In the genomic region with DNA sequence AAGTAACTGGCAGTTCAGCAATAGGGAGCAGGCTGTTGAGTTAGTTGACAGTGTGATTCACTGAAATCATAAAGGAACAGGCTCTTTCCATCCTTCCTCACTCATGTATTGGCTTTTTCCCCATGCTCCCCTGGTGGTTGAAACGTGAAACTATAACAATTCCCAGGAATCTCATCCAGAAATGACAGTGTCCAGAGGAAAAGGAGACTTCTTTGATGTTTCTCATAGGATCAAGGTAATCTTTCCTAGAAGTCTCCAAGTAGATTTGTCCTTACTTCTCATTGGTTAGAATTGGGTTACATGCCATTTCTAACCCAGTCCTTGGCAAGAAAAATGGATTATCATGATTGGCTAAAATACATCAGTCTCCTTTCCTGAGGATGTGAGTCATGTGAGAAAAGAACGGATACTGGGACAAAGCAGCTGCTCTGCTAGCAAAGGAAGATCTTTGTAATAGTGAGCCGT, we compare ENCODE assay signal across 9 cellular contexts. TPM values are rescaled to one million over a fixed set of nuclear protein-coding genes. Genes with fewer than 3 reads are reported as not detected.
DNase-seq lines count a peak whose midpoint lies in the region; ATAC-seq, FAIRE-seq and TF ChIP-seq lines count a peak whose summit lies in the region.
"Had no signal": no experiment of that assay in that cellular context is flagged by ENCODE, and none has a peak within 500 bp of the region (broad histone marks: within the 10 kb centered on the region; RNA-seq: fewer than 3 reads in every experiment).

No MANE protein-coding gene starts in this region.

- H3K9ac ChIP-seq in endothelial cell of umbilical vein (replicated peaks; ENCODE audit: extremely low read depth, insufficient read depth, low read length): peak overlapping the region; percentile 43

- H3K9me1 ChIP-seq in endothelial cell of umbilical vein (replicated peaks; ENCODE audit: control insufficient read depth, extremely low read depth, insufficient read depth, low read length): no peaks in the 10 kb centered on the region

- CTCF ChIA-PET in Calu3 (lab: Charles Lee) (no interaction called here), endothelial cell of umbilical vein (lab: Charles Lee) (interaction anchor here (1.1 to 2.2 kb wide), 5 partner anchors 10 to 69 kb away, joined by 5 to 11 read pairs (median 7); partner anchors contain the start of genes ADORA2B, TTC19 and ZSWIM7)

- no peak overlapping the region for H3K4me3 Mint-ChIP-seq in Calu3 (ENCODE audit: low read depth, unreplicated experiment)
- no peak overlapping the region for H3K4me3 Mint-ChIP-seq in nephron progenitor cell
- H3K4me3 Mint-ChIP-seq: T-helper 1 cell treated with Interleukin-12 subunit alpha and Interleukin-12 subunit beta and Interleukin-4 antibody, amounts not matched to agents 30 μg/mL and 1 μg/mL, for 36 hours had no signal

- POLR2A ChIA-PET in endothelial cell of umbilical vein (lab: Charles Lee): interaction anchor here (0.5 to 1.8 kb wide), 5 partner anchors 12 to 367 kb away, joined by 3 to 5 read pairs (median 3); partner anchors contain the start of genes TTC19, UBB and ZSWIM7

- peaks cover 34% of the 10 kb centered on the region for H3K4me1 ChIP-seq in endothelial cell of umbilical vein (ENCODE audit: control insufficient read depth, extremely low read depth, insufficient read depth, low read length)

- peak; percentile 3 for TF ChIP-seq POLR2A in endothelial cell of umbilical vein (IDR thresholded peaks at IDR 0.05; ENCODE audit: low read depth, low read length)

- dilution Hi-C loops in endothelial cell of umbilical vein (cut with MboI; ENCODE audit: extremely low pct_ligation_motif_present, low sequenced_read_pairs): no loop called here

- no peak overlapping the region for H2AFZ ChIP-seq in endothelial cell of umbilical vein (ENCODE audit: low read depth, low read length)

- no peaks in the 10 kb centered on the region for H4K20me1 ChIP-seq in endothelial cell of umbilical vein (replicated peaks; ENCODE audit: control insufficient read depth, extremely low read depth, insufficient read depth, low read length)

- H3K4me2 ChIP-seq in endothelial cell of umbilical vein (ENCODE audit: insufficient read depth, low read length): peak overlapping the region; percentile 83

- BruUV-seq in Calu3 (replicated peaks; lab: Mats Ljungman, UMichigan): no TSS peak
- BruUV-seq in endothelial cell of umbilical vein (replicated peaks; lab: Mats Ljungman, UMichigan): no TSS peak

- peak; percentile 24 for TF ChIP-seq CTCF in Calu3 (IDR thresholded peaks at IDR 0.05; ENCODE audit: unreplicated experiment)
- peak; percentile 53 to 54 for TF ChIP-seq CTCF in endothelial cell of umbilical vein (IDR thresholded peaks at IDR 0.05; ENCODE audit: extremely low read depth in 1 of 2, insufficient read depth in 1 of 2, low read depth in 1 of 2, low read length in 2 of 2)
- TF ChIP-seq CTCF in nephron progenitor cell (IDR thresholded peaks at IDR 0.05): peak; percentile 46

- ATAC-seq in GM21381 (IDR thresholded peaks at IDR 0.05; ENCODE audit: unreplicated experiment) (no peak), HG02973 (IDR thresholded peaks at IDR 0.05; ENCODE audit: unreplicated experiment) (no peak), HG02623 (IDR thresholded peaks at IDR 0.05; ENCODE audit: unreplicated experiment) (no peak), GM19467 (IDR thresholded peaks at IDR 0.05; ENCODE audit: unreplicated experiment) (no peak)

- H3K27me3 ChIP-seq in endothelial cell of umbilical vein (ENCODE audit: control insufficient read depth in 2 of 2, insufficient read depth in 2 of 2, low read length in 2 of 2): no peaks in the 10 kb centered on the region

- H3K27ac ChIP-seq in endothelial cell of umbilical vein (ENCODE audit: insufficient read depth, low read depth, low read length): peak overlapping the region; percentile 84

- H3K27me3 Mint-ChIP-seq in Calu3 (ENCODE audit: unreplicated experiment) (no peaks in the 10 kb centered on the region), nephron progenitor cell (ENCODE audit: low read depth, poor library complexity) (no peaks in the 10 kb centered on the region)

- DNase-seq in Calu3 (no peak), NCI-H2227 treated with DMSO at 0.1 percent for 48 hours (lab: John Stamatoyannopoulos, UW) (peak; percentile 8), endothelial cell of umbilical vein (ENCODE audit: low read depth, low spot score) (peak; percentile 95), nephron progenitor cell (no peak)

- H3K4me3 ChIP-seq in endothelial cell of umbilical vein (replicated peaks in 1 of 3; ENCODE audit: insufficient read depth in 1 of 3, low read depth in 1 of 3, low read length in 3 of 3): no peak overlapping the region

- peaks cover 0 to 20% of the 10 kb centered on the region in 2 experiments for H3K36me3 ChIP-seq in endothelial cell of umbilical vein (ENCODE audit: control insufficient read depth in 2 of 2, extremely low read depth in 1 of 2, insufficient read depth in 2 of 2, low read length in 2 of 2)

- FAIRE-seq in endothelial cell of umbilical vein (lab: Jason Lieb, UNC): peak; percentile 80

- intact Hi-C loops in Calu3 (cut with micrococcal nuclease; ENCODE audit: unreplicated experiment): no loop called here
- intact Hi-C loops in endothelial cell of umbilical vein (cut with micrococcal nuclease): no loop called here

- H3K27ac Mint-ChIP-seq in Calu3 (ENCODE audit: unreplicated experiment): no peak overlapping the region
- H3K27ac Mint-ChIP-seq in nephron progenitor cell: no peak overlapping the region
- H3K27ac Mint-ChIP-seq: T-helper 1 cell treated with Interleukin-12 subunit alpha and Interleukin-12 subunit beta and Interleukin-4 antibody, amounts not matched to agents 30 μg/mL and 1 μg/mL, for 36 hours had no signal

- H3K9me3 ChIP-seq in endothelial cell of umbilical vein (replicated peaks; ENCODE audit: control insufficient read depth, insufficient read depth, low read length): no peaks in the 10 kb centered on the region

- H3K4me1 Mint-ChIP-seq in Calu3 (ENCODE audit: low read depth, unreplicated experiment) (peaks cover 8% of the 10 kb centered on the region), nephron progenitor cell (no peaks in the 10 kb centered on the region)

- H3K79me2 ChIP-seq in endothelial cell of umbilical vein (ENCODE audit: control insufficient read depth, insufficient read depth, low read length): peaks cover 46% of the 10 kb centered on the region

- H3K9me3 Mint-ChIP-seq in Calu3 (ENCODE audit: low read depth, unreplicated experiment): no peaks in the 10 kb centered on the region
- H3K9me3 Mint-ChIP-seq in nephron progenitor cell: no peaks in the 10 kb centered on the region
- H3K9me3 Mint-ChIP-seq: T-helper 1 cell treated with Interleukin-12 subunit alpha and Interleukin-12 subunit beta and Interleukin-4 antibody, amounts not matched to agents 30 μg/mL and 1 μg/mL, for 36 hours had no signal

- peaks cover 38% of the 10 kb centered on the region for H3K36me3 Mint-ChIP-seq in Calu3 (ENCODE audit: insufficient read depth, unreplicated experiment)
- peaks cover 65% of the 10 kb centered on the region for H3K36me3 Mint-ChIP-seq in nephron progenitor cell (ENCODE audit: low read depth)

TF ChIP-seq in endothelial cell of umbilical vein, 7 proteins besides CTCF, POLR2A, EP300 and RAD21:
- TF ChIP-seq EZH2 (IDR thresholded peaks at IDR 0.05; ENCODE audit: borderline replicate concordance, low read depth, low read length, severe bottlenecking) (no peak), MYC (IDR thresholded peaks at IDR 0.05; ENCODE audit: low read depth, low read length) (no peak), JUN (IDR thresholded peaks at IDR 0.05; ENCODE audit: borderline replicate concordance, insufficient read depth, insufficient read length, low read depth) (peak; percentile 90), FOS (IDR thresholded peaks at IDR 0.05; ENCODE audit: borderline replicate concordance, insufficient read depth, low read length) (peak; percentile 81), MAX (IDR thresholded peaks at IDR 0.05; ENCODE audit: insufficient read depth, insufficient read length) (no peak), GATA2 (IDR thresholded peaks at IDR 0.05; ENCODE audit: insufficient read depth, insufficient read length, low read depth, low read length) (no peak), POLR2AphosphoS5 (IDR thresholded peaks at IDR 0.05; ENCODE audit: insufficient read depth, low read depth, low read length) (peak; percentile 35)

RNA-seq across cellular contexts. Expression of gene TTC19, which starts 14.4 kb away (rescaled TPM):
- 30.3 and 31.6 TPM in 2 replicates for total RNA-seq in Calu3 (2022)
- 32.8 and 33.3 TPM in 2 replicates for total RNA-seq in endothelial cell of umbilical vein
- polyA plus RNA-seq in endothelial cell of umbilical vein: 7.6 and 7.8 TPM in 2 replicates
- 6.7 TPM in 2 replicates for polyA plus RNA-seq in endothelial cell of umbilical vein (2011; cell fraction: cytosol; rRNA removed)
- polyA plus RNA-seq in endothelial cell of umbilical vein (2011; cell fraction: nucleus; rRNA removed): 13.0 and 14.1 TPM in 2 replicates
- 30.7 and 31.2 TPM in 2 replicates for polyA plus RNA-seq in endothelial cell of umbilical vein (2012)
- 12.1 and 12.4 TPM in 2 replicates for polyA minus RNA-seq in endothelial cell of umbilical vein
- 13.1 TPM for polyA minus RNA-seq in endothelial cell of umbilical vein (2011; cell fraction: cytosol; rRNA and poly(A)+ RNA removed)
- 18.8 and 24.8 TPM in 2 replicates for polyA minus RNA-seq in endothelial cell of umbilical vein (2011; cell fraction: nucleus; rRNA and poly(A)+ RNA removed)

RNA-seq across cellular contexts. Expression of gene ZSWIM7, which starts 14.5 kb away (rescaled TPM):
- total RNA-seq in Calu3 (2022) (11.9 and 12.4 TPM in 2 replicates), endothelial cell of umbilical vein (18.0 and 21.9 TPM in 2 replicates)
- polyA plus RNA-seq in endothelial cell of umbilical vein: 33.8 and 38.9 TPM in 2 replicates
- 26.7 and 30.5 TPM in 2 replicates for polyA plus RNA-seq in endothelial cell of umbilical vein (2011; cell fraction: cytosol; rRNA removed)
- polyA plus RNA-seq in endothelial cell of umbilical vein (2011; cell fraction: nucleus; rRNA removed): 29.1 and 33.7 TPM in 2 replicates
- polyA plus RNA-seq in endothelial cell of umbilical vein (2012): 27.3 and 27.8 TPM in 2 replicates
- 11.0 and 21.6 TPM in 2 replicates for polyA minus RNA-seq in endothelial cell of umbilical vein
- 11.2 TPM for polyA minus RNA-seq in endothelial cell of umbilical vein (2011; cell fraction: cytosol; rRNA and poly(A)+ RNA removed)
- 2.2 and 6.1 TPM in 2 replicates for polyA minus RNA-seq in endothelial cell of umbilical vein (2011; cell fraction: nucleus; rRNA and poly(A)+ RNA removed)

Comparison
In these comparisons a context has a peak if more than half of its experiments do, and no peak if none do; other contexts are left out.
1. DNase-seq: peak in NCI-H2227 treated with DMSO at 0.1 percent for 48 hours (single experiment) and endothelial cell of umbilical vein (single experiment); none in Calu3 (single experiment) and nephron progenitor cell (single experiment).
2. Peak in every context shown above with its lines, with median percentiles within 50 percentile points of each other: CTCF ChIP-seq.